In genomic region chr11:45075519-45075918, GRCh38 we compare ENCODE assay signal across 29 cellular contexts.
"Had no signal": no experiment of that assay in that cellular context is flagged by ENCODE, and none has a peak within 500 bp of the region (broad histone marks: within the 10 kb centered on the region; RNA-seq: fewer than 3 reads in every experiment).

No MANE protein-coding gene starts in this region.

- ATAC-seq: left colon; left lung; lower lobe of right lung; naive thymus-derived CD8-positive, alpha-beta T cell; right cardiac atrium; sciatic nerve; stimulated activated naive CD8-positive, alpha-beta T cell treated with anti-CD3 and anti-CD28 coated beads, Interleukin-15, amount 100 ng/mL, for 72 hours had no signal

- H3K27me3 ChIP-seq: left lung, pancreas, testis, thyroid gland, transverse colon, upper lobe of left lung, vagina had no signal

- H3K9me3 ChIP-seq: left lung, lower lobe of right lung, pancreas, prostate gland, testis, thyroid gland, transverse colon, upper lobe of left lung, vagina had no signal

- H3K4me1 ChIP-seq: pancreas, prostate gland, testis had no signal

- H3K27ac Mint-ChIP-seq: nephron; stimulated activated naive CD8-positive, alpha-beta T cell treated with anti-CD3 and anti-CD28 coated beads, Interleukin-15, amount 100 ng/mL, for 72 hours had no signal

- H3K4me3 Mint-ChIP-seq: immature natural killer cell; naive thymus-derived CD8-positive, alpha-beta T cell; nephron; stimulated activated naive CD8-positive, alpha-beta T cell treated with anti-CD3 and anti-CD28 coated beads, Interleukin-15, amount 100 ng/mL, for 72 hours had no signal

- H3K27ac ChIP-seq: left lung, lower lobe of right lung, pancreas, prostate gland, skin epidermis, testis, thyroid gland, transverse colon, upper lobe of left lung, vagina had no signal

- H3K36me3 Mint-ChIP-seq: immature natural killer cell; naive thymus-derived CD8-positive, alpha-beta T cell had no signal

- H3K36me3 ChIP-seq: left lung, lower lobe of right lung, pancreas, prostate gland, thyroid gland, transverse colon, upper lobe of left lung, vagina had no signal

- DNase-seq: hypothalamus; immature natural killer cell; left colon; left lung; lower lobe of right lung; mammary epithelial cell; mesenchymal stem cell; naive thymus-derived CD8-positive, alpha-beta T cell; nucleus accumbens; posterior cingulate gyrus; retina; right cardiac atrium; stimulated activated CD4-positive, alpha-beta T cell treated with anti-CD3 and anti-CD28 coated beads, Interleukin-12 subunit alpha, Interleukin-12 subunit beta, amount 100 ng/mL, for 4 hours; stimulated activated CD4-positive, alpha-beta T cell treated with anti-CD3 and anti-CD28 coated beads, Interleukin-15, amount 100 ng/mL, for 24 hours; stimulated activated CD4-positive, alpha-beta T cell treated with anti-CD3 and anti-CD28 coated beads, Interleukin-2, amount 100 ng/mL, for 24 hours; stimulated activated CD4-positive, alpha-beta T cell treated with anti-CD3 and anti-CD28 coated beads, Interleukin-4, amount 100 ng/mL, for 1 hour; stimulated activated naive CD4-positive, alpha-beta T cell treated with Interleukin-2 at 50 U/mL for 16 hours; stimulated activated naive CD8-positive, alpha-beta T cell treated with anti-CD3 and anti-CD28 coated beads, Interleukin-15, amount 100 ng/mL, for 72 hours; substantia nigra; testis; thyroid gland; transverse colon; upper lobe of left lung had no signal

- H3K27me3 Mint-ChIP-seq: stimulated activated naive CD8-positive, alpha-beta T cell treated with anti-CD3 and anti-CD28 coated beads, Interleukin-15, amount 100 ng/mL, for 72 hours had no signal

- H3K9me3 Mint-ChIP-seq: immature natural killer cell; naive thymus-derived CD8-positive, alpha-beta T cell; nephron; stimulated activated naive CD8-positive, alpha-beta T cell treated with anti-CD3 and anti-CD28 coated beads, Interleukin-15, amount 100 ng/mL, for 72 hours had no signal

- H3K4me3 ChIP-seq: left lung, lower lobe of right lung, pancreas, prostate gland, skin epidermis, testis, thyroid gland, transverse colon, upper lobe of left lung, vagina had no signal
